In the genomic region with DNA sequence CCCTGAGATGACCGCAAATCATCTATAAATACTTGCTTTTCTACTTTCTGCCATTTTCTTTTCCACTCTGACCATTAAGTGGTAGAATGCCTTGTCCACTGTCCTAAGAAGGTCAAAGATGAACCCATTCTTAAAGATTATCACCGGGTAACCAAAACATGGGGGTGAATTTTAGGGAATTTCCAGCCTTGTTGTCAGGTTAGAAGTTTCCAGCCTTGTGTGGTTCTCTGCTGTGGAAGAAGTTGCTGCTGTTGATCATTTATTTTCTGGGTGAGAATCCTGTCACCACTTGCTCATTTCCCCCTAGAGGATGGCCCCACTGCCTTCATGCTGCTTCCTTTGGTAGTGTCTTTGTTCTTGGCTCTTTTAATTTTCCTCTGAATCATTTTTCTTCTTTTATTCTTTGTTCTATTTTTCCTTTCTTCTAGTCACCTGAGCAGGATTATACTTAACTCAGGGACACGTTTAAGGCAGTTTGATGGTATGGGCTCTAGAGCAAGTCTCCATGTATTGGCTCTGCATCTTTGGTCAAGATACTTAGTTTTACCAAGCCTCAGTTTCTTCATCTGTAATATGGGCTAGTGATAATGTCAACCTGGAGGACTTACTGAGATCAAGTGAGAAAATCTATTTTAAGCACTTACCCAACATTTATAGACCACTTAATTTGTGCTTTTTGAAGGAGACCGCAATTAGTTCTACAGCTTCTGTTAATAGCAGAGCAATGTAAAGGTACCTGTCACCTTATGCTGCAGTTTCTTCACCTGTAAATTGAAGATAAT, we compare ENCODE assay signal across 1 cellular context.
TF ChIP-seq lines count a peak whose summit lies in the region.

No MANE protein-coding gene starts in this region.

TF ChIP-seq in GM12878, 131 proteins besides CTCF, POLR2A, EP300 and RAD21 (continued from another document):
- TF ChIP-seq, protein P1, sequence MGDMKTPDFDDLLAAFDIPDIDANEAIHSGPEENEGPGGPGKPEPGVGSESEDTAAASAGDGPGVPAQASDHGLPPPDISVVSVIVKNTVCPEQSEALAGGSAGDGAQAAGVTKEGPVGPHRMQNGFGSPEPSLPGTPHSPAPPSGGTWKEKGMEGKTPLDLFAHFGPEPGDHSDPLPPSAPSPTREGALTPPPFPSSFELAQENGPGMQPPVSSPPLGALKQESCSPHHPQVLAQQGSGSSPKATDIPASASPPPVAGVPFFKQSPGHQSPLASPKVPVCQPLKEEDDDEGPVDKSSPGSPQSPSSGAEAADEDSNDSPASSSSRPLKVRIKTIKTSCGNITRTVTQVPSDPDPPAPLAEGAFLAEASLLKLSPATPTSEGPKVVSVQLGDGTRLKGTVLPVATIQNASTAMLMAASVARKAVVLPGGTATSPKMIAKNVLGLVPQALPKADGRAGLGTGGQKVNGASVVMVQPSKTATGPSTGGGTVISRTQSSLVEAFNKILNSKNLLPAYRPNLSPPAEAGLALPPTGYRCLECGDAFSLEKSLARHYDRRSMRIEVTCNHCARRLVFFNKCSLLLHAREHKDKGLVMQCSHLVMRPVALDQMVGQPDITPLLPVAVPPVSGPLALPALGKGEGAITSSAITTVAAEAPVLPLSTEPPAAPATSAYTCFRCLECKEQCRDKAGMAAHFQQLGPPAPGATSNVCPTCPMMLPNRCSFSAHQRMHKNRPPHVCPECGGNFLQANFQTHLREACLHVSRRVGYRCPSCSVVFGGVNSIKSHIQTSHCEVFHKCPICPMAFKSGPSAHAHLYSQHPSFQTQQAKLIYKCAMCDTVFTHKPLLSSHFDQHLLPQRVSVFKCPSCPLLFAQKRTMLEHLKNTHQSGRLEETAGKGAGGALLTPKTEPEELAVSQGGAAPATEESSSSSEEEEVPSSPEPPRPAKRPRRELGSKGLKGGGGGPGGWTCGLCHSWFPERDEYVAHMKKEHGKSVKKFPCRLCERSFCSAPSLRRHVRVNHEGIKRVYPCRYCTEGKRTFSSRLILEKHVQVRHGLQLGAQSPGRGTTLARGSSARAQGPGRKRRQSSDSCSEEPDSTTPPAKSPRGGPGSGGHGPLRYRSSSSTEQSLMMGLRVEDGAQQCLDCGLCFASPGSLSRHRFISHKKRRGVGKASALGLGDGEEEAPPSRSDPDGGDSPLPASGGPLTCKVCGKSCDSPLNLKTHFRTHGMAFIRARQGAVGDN (IDR thresholded peaks at IDR 0.05), result peak; percentile 23; the same call in 1 of the 2 replicates
- no peak for TF ChIP-seq SIX5 (IDR thresholded peaks at IDR 0.05; ENCODE audit: low read depth, low read length, severe bottlenecking)
- no peak for TF ChIP-seq SUPT20H (IDR thresholded peaks at IDR 0.05; ENCODE audit: borderline replicate concordance, control insufficient read depth, low read depth, low read length)
- TF ChIP-seq, protein P2, sequence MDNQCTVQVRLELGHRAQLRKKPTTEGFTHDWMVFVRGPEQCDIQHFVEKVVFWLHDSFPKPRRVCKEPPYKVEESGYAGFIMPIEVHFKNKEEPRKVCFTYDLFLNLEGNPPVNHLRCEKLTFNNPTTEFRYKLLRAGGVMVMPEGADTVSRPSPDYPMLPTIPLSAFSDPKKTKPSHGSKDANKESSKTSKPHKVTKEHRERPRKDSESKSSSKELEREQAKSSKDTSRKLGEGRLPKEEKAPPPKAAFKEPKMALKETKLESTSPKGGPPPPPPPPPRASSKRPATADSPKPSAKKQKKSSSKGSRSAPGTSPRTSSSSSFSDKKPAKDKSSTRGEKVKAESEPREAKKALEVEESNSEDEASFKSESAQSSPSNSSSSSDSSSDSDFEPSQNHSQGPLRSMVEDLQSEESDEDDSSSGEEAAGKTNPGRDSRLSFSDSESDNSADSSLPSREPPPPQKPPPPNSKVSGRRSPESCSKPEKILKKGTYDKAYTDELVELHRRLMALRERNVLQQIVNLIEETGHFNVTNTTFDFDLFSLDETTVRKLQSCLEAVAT (IDR thresholded peaks at IDR 0.05), result 0 out of 2 replicates have a peak, but pooled peaks have one; percentile 19
- 0 out of 2 replicates have a peak, but pooled peaks have one; percentile 60 for TF ChIP-seq ZNF217 (IDR thresholded peaks at IDR 0.05)
- TF ChIP-seq YBX1 (IDR thresholded peaks at IDR 0.05), result no peak
- TF ChIP-seq SREBF1 (IDR thresholded peaks at IDR 0.05; ENCODE audit: low read length), result no peak
- no peak for TF ChIP-seq BRCA1 (IDR thresholded peaks at IDR 0.05; ENCODE audit: low read depth, low read length)
- TF ChIP-seq, protein P3, sequence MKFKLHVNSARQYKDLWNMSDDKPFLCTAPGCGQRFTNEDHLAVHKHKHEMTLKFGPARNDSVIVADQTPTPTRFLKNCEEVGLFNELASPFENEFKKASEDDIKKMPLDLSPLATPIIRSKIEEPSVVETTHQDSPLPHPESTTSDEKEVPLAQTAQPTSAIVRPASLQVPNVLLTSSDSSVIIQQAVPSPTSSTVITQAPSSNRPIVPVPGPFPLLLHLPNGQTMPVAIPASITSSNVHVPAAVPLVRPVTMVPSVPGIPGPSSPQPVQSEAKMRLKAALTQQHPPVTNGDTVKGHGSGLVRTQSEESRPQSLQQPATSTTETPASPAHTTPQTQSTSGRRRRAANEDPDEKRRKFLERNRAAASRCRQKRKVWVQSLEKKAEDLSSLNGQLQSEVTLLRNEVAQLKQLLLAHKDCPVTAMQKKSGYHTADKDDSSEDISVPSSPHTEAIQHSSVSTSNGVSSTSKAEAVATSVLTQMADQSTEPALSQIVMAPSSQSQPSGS (IDR thresholded peaks at IDR 0.05; ENCODE audit: low read length), result peak; percentile 54; the same call in 1 of the 2 replicates
- no peak for TF ChIP-seq CEBPB (IDR thresholded peaks at IDR 0.05; ENCODE audit: borderline replicate concordance in 1 of 2, low read depth in 2 of 2, low read length in 2 of 2)
- no peak for TF ChIP-seq JUNB (IDR thresholded peaks at IDR 0.05)
